8 cellular contexts compared by ENCODE assay signal in the genomic region with DNA sequence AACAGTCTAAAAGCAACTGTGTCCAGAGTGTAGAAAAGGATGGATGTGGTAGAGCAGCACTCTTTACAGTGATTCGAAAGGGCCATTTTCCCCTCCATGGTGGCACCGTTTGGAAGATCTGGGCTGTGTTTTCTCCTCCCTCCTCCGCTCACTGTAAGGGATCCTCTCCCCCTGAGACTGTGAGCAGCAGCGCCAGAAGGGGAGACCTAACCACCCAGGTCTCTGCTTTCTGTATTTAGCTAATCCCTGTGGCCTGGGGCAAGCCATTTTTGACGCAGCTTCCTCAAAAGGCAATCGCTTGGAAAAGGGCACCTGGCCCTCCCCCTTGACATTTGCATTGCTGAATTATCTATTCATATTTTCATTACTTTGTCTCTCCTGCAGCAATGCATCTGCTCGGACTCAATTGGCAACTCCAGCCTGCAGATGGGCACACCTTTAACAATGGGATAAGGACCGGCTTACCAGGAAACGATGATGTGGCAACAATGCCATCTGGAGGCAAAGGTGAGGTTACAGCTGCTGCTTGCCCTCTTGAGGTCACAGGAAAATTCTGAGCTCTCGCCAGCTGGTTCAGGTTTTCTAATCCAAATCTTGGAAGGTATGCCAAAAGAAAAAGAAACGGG.
DNase-seq lines count a peak whose midpoint lies in the region; TF ChIP-seq lines count a peak whose summit lies in the region.

No MANE protein-coding gene starts in this region.

- H3K27me3 ChIP-seq in H7 (ENCODE audit: control insufficient read depth, insufficient read depth, low read length) = no peaks in the 10 kb centered on the region; the same call in 1 of the 2 replicates

- no peaks in the 10 kb centered on the region for H3K36me3 ChIP-seq in H7 (replicated peaks; ENCODE audit: control insufficient read depth, insufficient read depth, low read length)

- peak; percentile 45 to 84 (median 46) for DNase-seq in NCI-H1417 (lab: John Stamatoyannopoulos, UW)
- DNase-seq in NCI-H1417 treated with DMSO at 0.1 percent for 48 hours (lab: John Stamatoyannopoulos, UW) = no peak
- DNase-seq in H7 = peak; percentile 62
- DNase-seq in NCI-H2081 (lab: John Stamatoyannopoulos, UW) = peak; percentile 66 to 82
- peak; percentile 44 for DNase-seq in astrocyte of the cerebellum (ENCODE audit: low read depth)
- peak; percentile 88 for DNase-seq in islet precursor cell
- DNase-seq in stimulated activated CD8-positive, alpha-beta memory T cell treated with anti-CD3 and anti-CD28 coated beads, Interleukin-4, amount 100 ng/mL, for 48 hours = no peak
- no peak for DNase-seq in NCI-H1436 (lab: John Stamatoyannopoulos, UW)

- in situ Hi-C loops in astrocyte of the cerebellum (cut with HindIII; ENCODE audit: low sequenced_read_pairs) = no loop called here

- H3K4me3 ChIP-seq in H7 (ENCODE audit: insufficient read depth, low read depth, low read length) (no peak overlapping the region), astrocyte of the cerebellum (ENCODE audit: low read depth, low read length) (no peak overlapping the region)

- TF ChIP-seq CTCF in astrocyte of the cerebellum (IDR thresholded peaks at IDR 0.05; ENCODE audit: low read depth, low read length, missing control alignments) = peak; percentile 56

Comparison
In these comparisons a context has a peak if more than half of its experiments do, and no peak if none do; other contexts are left out.
1. DNase-seq: peak in NCI-H1417 (3 of 3), H7 (single experiment), NCI-H2081 (2 of 2), astrocyte of the cerebellum (single experiment) and islet precursor cell (single experiment); none in NCI-H1417 treated with DMSO at 0.1 percent for 48 hours (single experiment), stimulated activated CD8-positive, alpha-beta memory T cell treated with anti-CD3 and anti-CD28 coated beads, Interleukin-4, amount 100 ng/mL, for 48 hours (single experiment) and NCI-H1436 (single experiment).